9 cellular contexts compared by ENCODE assay signal in genomic region chr5:78758169-78758839, GRCh38.
A peak's percentile ranks its signal among the peaks of the same experiment; 100 is the strongest.
DNase-seq lines count a peak whose midpoint lies in the region; ATAC-seq and TF ChIP-seq lines count a peak whose summit lies in the region.
"Had no signal": no experiment of that assay in that cellular context is flagged by ENCODE, and none has a peak within 500 bp of the region (broad histone marks: within the 10 kb centered on the region; RNA-seq: fewer than 3 reads in every experiment).

No MANE protein-coding gene starts in this region.

- peaks cover 21% of the 10 kb centered on the region for H3K4me1 Mint-ChIP-seq in activated T-helper 2 cell treated with anti-CD3 and anti-CD28 coated beads, Interferon-gamma antibody, Interleukin-2, Interleukin-4, amounts not matched to agents 10 μg/mL and 5 μg/mL and 100 μg/mL, durations not matched to agents 14 hours and 24 hours and 36 hours (ENCODE audit: low read depth)
- peaks cover 0 to 10% (median 0%) of the 10 kb centered on the region in 3 donors for H3K4me1 Mint-ChIP-seq in T-cell

- H3K27me3 ChIP-seq in sigmoid colon (no peaks in the 10 kb centered on the region), A673 (replicated peaks; ENCODE audit: insufficient read depth, low read depth, low read length, poor library complexity) (no peaks in the 10 kb centered on the region)

- H3K27ac ChIP-seq in sigmoid colon (no peak overlapping the region), A673 (ENCODE audit: low read depth, low read length, poor library complexity, severe bottlenecking) (no peak overlapping the region)

- POLR2A ChIA-PET in A673 (lab: Charles Lee; ENCODE audit: low non-redundant PET) (no interaction called here), T-cell (lab: Charles Lee) (no interaction called here)

- no peak for TF ChIP-seq EP300 in sigmoid colon (IDR thresholded peaks at IDR 0.05)

- ATAC-seq in GM19395 (IDR thresholded peaks at IDR 0.05; ENCODE audit: unreplicated experiment) = peak; percentile 74
- ATAC-seq in HG03066 (IDR thresholded peaks at IDR 0.05; ENCODE audit: low read depth, unreplicated experiment) = peak; percentile 68
- ATAC-seq in T-cell (replicated peaks in 1 of 4) = no peak

- H3K27me3 Mint-ChIP-seq in activated T-helper 2 cell treated with anti-CD3 and anti-CD28 coated beads, Interferon-gamma antibody, Interleukin-2, Interleukin-4, amounts not matched to agents 10 μg/mL and 5 μg/mL and 100 μg/mL, durations not matched to agents 14 hours and 24 hours and 36 hours (ENCODE audit: low read depth) = peaks cover 8% of the 10 kb centered on the region
- H3K27me3 Mint-ChIP-seq in T-cell = no peaks in the 10 kb centered on the region

- H3K9me3 ChIP-seq in sigmoid colon = no peaks in the 10 kb centered on the region
- no peaks in the 10 kb centered on the region for H3K9me3 ChIP-seq in A673 (ENCODE audit: low read depth, low read length, poor library complexity, severe bottlenecking)

- CTCF ChIA-PET in A673 (lab: Charles Lee) = no interaction called here
- CTCF ChIA-PET in T-cell (lab: Charles Lee) = interaction anchor here in 1 of 2 donors (0.7 kb wide), 1 partner anchor 252 kb away, joined by 3 read pairs; no protein-coding TSS in a partner anchor

- no TSS peak for BruUV-seq in A673 (replicated peaks; lab: Mats Ljungman, UMichigan)

- WGBS in sigmoid colon, 2 donors = 67 to 80% methylated on average over 2 of the region's 2 CpGs

- H3K36me3 ChIP-seq in sigmoid colon (no peaks in the 10 kb centered on the region), A673 (ENCODE audit: insufficient read depth, low read length, poor library complexity, severe bottlenecking) (no peaks in the 10 kb centered on the region)

- H3K4me1 ChIP-seq in sigmoid colon (peaks cover 0 to 22% (median 7%) of the 10 kb centered on the region in 4 donors), A673 (ENCODE audit: insufficient read depth, low read length, poor library complexity, severe bottlenecking) (no peaks in the 10 kb centered on the region)

- no peak for TF ChIP-seq POLR2A in sigmoid colon (IDR thresholded peaks at IDR 0.05)

- no peaks in the 10 kb centered on the region for H3K36me3 Mint-ChIP-seq in activated T-helper 2 cell treated with anti-CD3 and anti-CD28 coated beads, Interferon-gamma antibody, Interleukin-2, Interleukin-4, amounts not matched to agents 10 μg/mL and 5 μg/mL and 100 μg/mL, durations not matched to agents 14 hours and 24 hours and 36 hours (ENCODE audit: low read depth)
- no peaks in the 10 kb centered on the region for H3K36me3 Mint-ChIP-seq in T-cell

- H3K27ac Mint-ChIP-seq in activated T-helper 2 cell treated with anti-CD3 and anti-CD28 coated beads, Interferon-gamma antibody, Interleukin-2, Interleukin-4, amounts not matched to agents 10 μg/mL and 5 μg/mL and 100 μg/mL, durations not matched to agents 14 hours and 24 hours and 36 hours = peak overlapping the region; percentile 3
- peak overlapping the region in 1 of 2 donors; percentile 15 for H3K27ac Mint-ChIP-seq in T-cell

- no peak overlapping the region for H3K4me3 Mint-ChIP-seq in activated T-helper 2 cell treated with anti-CD3 and anti-CD28 coated beads, Interferon-gamma antibody, Interleukin-2, Interleukin-4, amounts not matched to agents 10 μg/mL and 5 μg/mL and 100 μg/mL, durations not matched to agents 14 hours and 24 hours and 36 hours (ENCODE audit: low read depth)
- H3K4me3 Mint-ChIP-seq in T-cell = no peak overlapping the region

- DNase-seq in GM10266 (ENCODE audit: extremely low spot score) = peak; percentile 70
- no peak for DNase-seq in activated T-helper 2 cell treated with anti-CD3 and anti-CD28 coated beads, Interferon-gamma antibody, Interleukin-2, Interleukin-4, amounts not matched to agents 10 μg/mL and 5 μg/mL and 100 μg/mL, durations not matched to agents 14 hours and 24 hours and 36 hours (ENCODE audit: low spot score)
- DNase-seq in SW 1271 (lab: John Stamatoyannopoulos, UW) = no peak
- DNase-seq in sigmoid colon = no peak
- no peak for DNase-seq in A673 (ENCODE audit: low spot score)
- DNase-seq in T-cell = no peak
- DNase-seq: glutamatergic neuron had no signal

- no peaks in the 10 kb centered on the region for H3K9me3 Mint-ChIP-seq in activated T-helper 2 cell treated with anti-CD3 and anti-CD28 coated beads, Interferon-gamma antibody, Interleukin-2, Interleukin-4, amounts not matched to agents 10 μg/mL and 5 μg/mL and 100 μg/mL, durations not matched to agents 14 hours and 24 hours and 36 hours
- H3K9me3 Mint-ChIP-seq in T-cell = peaks cover 0 to 8% (median 0%) of the 10 kb centered on the region in 3 donors

- intact Hi-C loops in activated T-helper 2 cell treated with anti-CD3 and anti-CD28 coated beads, Interferon-gamma antibody, Interleukin-2, Interleukin-4, amounts not matched to agents 10 μg/mL and 5 μg/mL and 100 μg/mL, durations not matched to agents 14 hours and 24 hours and 36 hours (cut with micrococcal nuclease) = loop anchor here (5.0 kb wide), 1 partner anchor 39 kb away; no protein-coding TSS in a partner anchor
- intact Hi-C loops in sigmoid colon (cut with DNase I) = no loop called here
- intact Hi-C loops in A673 (cut with micrococcal nuclease; ENCODE audit: unreplicated experiment) = no loop called here

- H3K4me3 ChIP-seq in sigmoid colon (no peak overlapping the region), A673 (ENCODE audit: low read depth, low read length, poor library complexity, severe bottlenecking) (no peak overlapping the region)

- TF ChIP-seq CTCF in GM10266 (IDR thresholded peaks at IDR 0.05; ENCODE audit: control insufficient read depth, insufficient read depth, low read depth, missing control alignments) = no peak
- TF ChIP-seq CTCF in sigmoid colon (IDR thresholded peaks at IDR 0.05) = no peak
- no peak for TF ChIP-seq CTCF in A673 (conservative IDR thresholded peaks at IDR 0.05; ENCODE audit: low read depth, low read length)

Comparison
In these comparisons a context has a peak if more than half of its experiments do, and no peak if none do; other contexts are left out.
1. ATAC-seq: peak in GM19395 (single experiment) and HG03066 (single experiment); none in T-cell (0 of 4).